Comparison of ENCODE assay signal across 1 cellular context in the genomic region with DNA sequence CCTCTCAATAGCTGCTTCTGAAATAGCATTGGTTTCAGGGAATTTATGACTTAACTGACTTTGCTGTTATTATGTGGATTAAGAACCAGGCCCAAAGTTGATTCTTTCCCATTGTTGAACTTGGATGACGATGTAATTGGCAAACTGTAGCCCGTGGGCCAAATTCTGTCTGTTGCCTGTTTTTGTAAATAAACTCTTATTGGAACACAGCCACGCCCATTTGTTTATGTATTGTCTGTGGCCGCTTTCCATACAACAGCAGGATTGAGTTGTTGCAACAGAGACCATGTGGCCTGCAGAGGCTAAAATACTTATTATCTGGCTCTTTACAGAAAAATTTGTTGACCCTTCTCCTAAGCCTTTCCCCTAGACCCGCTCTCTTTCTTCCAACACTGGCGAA.
TF ChIP-seq lines count a peak whose summit lies in the region.

No MANE protein-coding gene starts in this region.

TF ChIP-seq in GM23338, 12 proteins besides CTCF, POLR2A, EP300 and RAD21 (continued from another document):
- TF ChIP-seq, protein P1, sequence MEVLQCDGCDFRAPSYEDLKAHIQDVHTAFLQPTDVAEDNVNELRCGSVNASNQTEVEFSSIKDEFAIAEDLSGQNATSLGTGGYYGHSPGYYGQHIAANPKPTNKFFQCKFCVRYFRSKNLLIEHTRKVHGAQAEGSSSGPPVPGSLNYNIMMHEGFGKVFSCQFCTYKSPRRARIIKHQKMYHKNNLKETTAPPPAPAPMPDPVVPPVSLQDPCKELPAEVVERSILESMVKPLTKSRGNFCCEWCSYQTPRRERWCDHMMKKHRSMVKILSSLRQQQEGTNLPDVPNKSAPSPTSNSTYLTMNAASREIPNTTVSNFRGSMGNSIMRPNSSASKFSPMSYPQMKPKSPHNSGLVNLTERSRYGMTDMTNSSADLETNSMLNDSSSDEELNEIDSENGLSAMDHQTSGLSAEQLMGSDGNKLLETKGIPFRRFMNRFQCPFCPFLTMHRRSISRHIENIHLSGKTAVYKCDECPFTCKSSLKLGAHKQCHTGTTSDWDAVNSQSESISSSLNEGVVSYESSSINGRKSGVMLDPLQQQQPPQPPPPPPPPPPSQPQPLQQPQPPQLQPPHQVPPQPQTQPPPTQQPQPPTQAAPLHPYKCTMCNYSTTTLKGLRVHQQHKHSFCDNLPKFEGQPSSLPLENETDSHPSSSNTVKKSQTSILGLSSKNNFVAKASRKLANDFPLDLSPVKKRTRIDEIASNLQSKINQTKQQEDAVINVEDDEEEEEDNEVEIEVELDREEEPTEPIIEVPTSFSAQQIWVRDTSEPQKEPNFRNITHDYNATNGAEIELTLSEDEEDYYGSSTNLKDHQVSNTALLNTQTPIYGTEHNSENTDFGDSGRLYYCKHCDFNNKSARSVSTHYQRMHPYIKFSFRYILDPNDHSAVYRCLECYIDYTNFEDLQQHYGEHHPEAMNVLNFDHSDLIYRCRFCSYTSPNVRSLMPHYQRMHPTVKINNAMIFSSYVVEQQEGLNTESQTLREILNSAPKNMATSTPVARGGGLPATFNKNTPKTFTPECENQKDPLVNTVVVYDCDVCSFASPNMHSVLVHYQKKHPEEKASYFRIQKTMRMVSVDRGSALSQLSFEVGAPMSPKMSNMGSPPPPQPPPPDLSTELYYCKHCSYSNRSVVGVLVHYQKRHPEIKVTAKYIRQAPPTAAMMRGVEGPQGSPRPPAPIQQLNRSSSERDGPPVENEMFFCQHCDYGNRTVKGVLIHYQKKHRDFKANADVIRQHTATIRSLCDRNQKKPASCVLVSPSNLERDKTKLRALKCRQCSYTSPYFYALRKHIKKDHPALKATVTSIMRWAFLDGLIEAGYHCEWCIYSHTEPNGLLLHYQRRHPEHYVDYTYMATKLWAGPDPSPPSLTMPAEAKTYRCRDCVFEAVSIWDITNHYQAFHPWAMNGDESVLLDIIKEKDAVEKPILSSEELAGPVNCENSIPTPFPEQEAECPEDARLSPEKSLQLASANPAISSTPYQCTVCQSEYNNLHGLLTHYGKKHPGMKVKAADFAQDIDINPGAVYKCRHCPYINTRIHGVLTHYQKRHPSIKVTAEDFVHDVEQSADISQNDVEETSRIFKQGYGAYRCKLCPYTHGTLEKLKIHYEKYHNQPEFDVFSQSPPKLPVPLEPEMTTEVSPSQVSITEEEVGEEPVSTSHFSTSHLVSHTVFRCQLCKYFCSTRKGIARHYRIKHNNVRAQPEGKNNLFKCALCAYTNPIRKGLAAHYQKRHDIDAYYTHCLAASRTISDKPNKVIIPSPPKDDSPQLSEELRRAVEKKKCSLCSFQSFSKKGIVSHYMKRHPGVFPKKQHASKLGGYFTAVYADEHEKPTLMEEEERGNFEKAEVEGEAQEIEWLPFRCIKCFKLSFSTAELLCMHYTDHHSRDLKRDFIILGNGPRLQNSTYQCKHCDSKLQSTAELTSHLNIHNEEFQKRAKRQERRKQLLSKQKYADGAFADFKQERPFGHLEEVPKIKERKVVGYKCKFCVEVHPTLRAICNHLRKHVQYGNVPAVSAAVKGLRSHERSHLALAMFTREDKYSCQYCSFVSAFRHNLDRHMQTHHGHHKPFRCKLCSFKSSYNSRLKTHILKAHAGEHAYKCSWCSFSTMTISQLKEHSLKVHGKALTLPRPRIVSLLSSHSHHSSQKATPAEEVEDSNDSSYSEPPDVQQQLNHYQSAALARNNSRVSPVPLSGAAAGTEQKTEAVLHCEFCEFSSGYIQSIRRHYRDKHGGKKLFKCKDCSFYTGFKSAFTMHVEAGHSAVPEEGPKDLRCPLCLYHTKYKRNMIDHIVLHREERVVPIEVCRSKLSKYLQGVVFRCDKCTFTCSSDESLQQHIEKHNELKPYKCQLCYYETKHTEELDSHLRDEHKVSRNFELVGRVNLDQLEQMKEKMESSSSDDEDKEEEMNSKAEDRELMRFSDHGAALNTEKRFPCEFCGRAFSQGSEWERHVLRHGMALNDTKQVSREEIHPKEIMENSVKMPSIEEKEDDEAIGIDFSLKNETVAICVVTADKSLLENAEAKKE (CRISPR knock-in tag; IDR thresholded peaks at IDR 0.05), result no peak
- TF ChIP-seq, protein P2, sequence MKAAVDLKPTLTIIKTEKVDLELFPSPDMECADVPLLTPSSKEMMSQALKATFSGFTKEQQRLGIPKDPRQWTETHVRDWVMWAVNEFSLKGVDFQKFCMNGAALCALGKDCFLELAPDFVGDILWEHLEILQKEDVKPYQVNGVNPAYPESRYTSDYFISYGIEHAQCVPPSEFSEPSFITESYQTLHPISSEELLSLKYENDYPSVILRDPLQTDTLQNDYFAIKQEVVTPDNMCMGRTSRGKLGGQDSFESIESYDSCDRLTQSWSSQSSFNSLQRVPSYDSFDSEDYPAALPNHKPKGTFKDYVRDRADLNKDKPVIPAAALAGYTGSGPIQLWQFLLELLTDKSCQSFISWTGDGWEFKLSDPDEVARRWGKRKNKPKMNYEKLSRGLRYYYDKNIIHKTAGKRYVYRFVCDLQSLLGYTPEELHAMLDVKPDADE (IDR thresholded peaks at IDR 0.05), result no peak
- no peak for TF ChIP-seq POLR2AphosphoS5 (IDR thresholded peaks at IDR 0.05; ENCODE audit: low read depth)
